Comparison of ENCODE assay signal across 8 cellular contexts in the genomic region with DNA sequence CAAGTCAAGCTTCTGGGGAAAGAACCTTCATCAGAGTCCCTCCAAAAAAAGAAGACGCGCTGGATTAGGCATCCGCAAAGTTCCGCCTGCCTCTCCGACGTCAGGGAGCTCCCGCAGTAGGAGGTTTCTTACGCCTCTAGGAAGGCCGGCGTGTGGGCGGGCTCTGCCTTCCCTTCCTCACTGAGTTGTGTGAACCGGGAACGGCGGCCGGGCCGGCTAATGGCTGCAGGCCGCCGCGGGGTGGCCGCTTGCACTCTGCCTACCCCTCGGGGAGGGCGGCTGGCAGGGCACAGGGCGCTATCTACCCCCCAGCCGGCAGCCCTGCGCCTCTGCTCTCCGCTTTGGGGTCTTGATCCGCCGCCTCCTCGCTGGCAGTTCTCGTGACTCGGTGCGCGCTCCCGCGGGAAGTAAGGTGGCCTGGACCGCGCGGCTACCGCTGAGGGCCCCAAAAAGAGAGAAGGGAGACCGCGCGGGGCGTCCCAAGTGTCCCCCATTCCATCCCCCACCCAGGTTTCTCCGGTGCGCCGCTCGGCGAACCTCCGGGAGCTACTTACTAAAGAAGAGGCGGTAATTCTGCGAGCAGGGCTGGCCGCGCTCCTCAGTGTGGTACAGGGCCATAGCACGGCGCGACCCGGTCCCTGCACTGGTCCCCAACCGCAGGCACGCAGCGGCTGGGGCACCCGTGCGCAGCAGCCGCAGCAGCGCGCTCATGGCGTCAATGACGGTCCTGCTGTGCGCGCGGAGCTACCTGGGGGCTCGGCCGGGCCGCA. TPM values are rescaled to one million over a fixed set of nuclear protein-coding genes. Genes with fewer than 3 reads are reported as not detected.
DNase-seq lines count a peak whose midpoint lies in the region; ATAC-seq and TF ChIP-seq lines count a peak whose summit lies in the region.

TSS of gene PPA2 (minus strand) at position 723 of the 770 bp plus-strand sequence. CDS start at position 711, 12 bp downstream.

- peak; percentile 81 for DNase-seq in D341Med (ENCODE audit: low spot score)
- peak; percentile 78 for DNase-seq in HT1080 (ENCODE audit: low read depth)
- DNase-seq in OCI-M2 (lab: John Stamatoyannopoulos, UW; ENCODE audit: unreplicated experiment): peak; percentile 22
- DNase-seq in activated T-cell treated with anti-CD3 and anti-CD28 coated beads for 4 hours: peak; percentile 48
- peak; percentile 94 for DNase-seq in epithelial cell of esophagus (ENCODE audit: low read depth)
- peak; percentile 90 to 94 (median 92) for DNase-seq in mucosa of descending colon
- peak; percentile 31 to 49 for DNase-seq in stimulated activated CD8-positive, alpha-beta memory T cell treated with anti-CD3 and anti-CD28 coated beads, Interleukin-4, amount 100 ng/mL, for 1 hour (ENCODE audit: low read depth in 2 of 2, low spot score in 1 of 2)

- intact Hi-C loops in mucosa of descending colon (cut with DNase I, micrococcal nuclease): loop anchor here (2.0 to 5.0 kb wide), 2 partner anchors 326 to 333 kb away; partner anchors contain the start of gene TET2 (in 1 of the 2)

- ATAC-seq in GM21367 (IDR thresholded peaks at IDR 0.05; ENCODE audit: unreplicated experiment) (peak; percentile 80), mucosa of descending colon (peak; percentile 96)

- TF ChIP-seq CTCF in epithelial cell of esophagus (IDR thresholded peaks at IDR 0.05; ENCODE audit: insufficient read depth, low read depth, low read length, missing control alignments) (no peak), mucosa of descending colon (IDR thresholded peaks at IDR 0.05) (no peak)

- no peaks in the 10 kb centered on the region for H3K36me3 ChIP-seq in mucosa of descending colon (ENCODE audit: low read depth)

- peaks cover 3% of the 10 kb centered on the region for H3K4me1 ChIP-seq in mucosa of descending colon (ENCODE audit: low read depth)

- no peaks in the 10 kb centered on the region for H3K9me3 ChIP-seq in mucosa of descending colon

- H3K4me3 ChIP-seq in epithelial cell of esophagus (ENCODE audit: low read length): peak within 1 kb of the TSS; percentile 82
- peak within 1 kb of the TSS; percentile 97 for H3K4me3 ChIP-seq in mucosa of descending colon

RNA-seq across cellular contexts. Expression of gene PPA2, which starts in this region (rescaled TPM):
- total RNA-seq in HT1080 (2014; rRNA removed; shearing (Covaris generic)): 80.1 and 91.6 TPM in 2 replicates
- polyA plus RNA-seq in HT1080 (2015; cell fraction: cytosol; rRNA removed): 112 and 116 TPM in 2 replicates
- 83.6 and 96.0 TPM in 2 replicates for polyA plus RNA-seq in HT1080 (2015; cell fraction: nucleus; rRNA removed)
- 100 to 1,000 TPM in 1 of 3 donors, 10 to 100 TPM in 2; 78.3 to 130 (median 91.2) TPM for total RNA-seq in mucosa of descending colon

Comparison
In these comparisons a context has a peak if more than half of its experiments do, and no peak if none do; other contexts are left out.
1. Peak in every context shown above with its lines: DNase-seq, ATAC-seq and H3K4me3 ChIP-seq.
2. DNase-seq: peak in every context shown above with its lines; median percentile 94 in epithelial cell of esophagus; 92 in mucosa of descending colon; 81 in D341Med; 78 in HT1080; 48 in activated T-cell treated with anti-CD3 and anti-CD28 coated beads for 4 hours; 40 in stimulated activated CD8-positive, alpha-beta memory T cell treated with anti-CD3 and anti-CD28 coated beads, Interleukin-4, amount 100 ng/mL, for 1 hour; 22 in OCI-M2.